In the genomic region with DNA sequence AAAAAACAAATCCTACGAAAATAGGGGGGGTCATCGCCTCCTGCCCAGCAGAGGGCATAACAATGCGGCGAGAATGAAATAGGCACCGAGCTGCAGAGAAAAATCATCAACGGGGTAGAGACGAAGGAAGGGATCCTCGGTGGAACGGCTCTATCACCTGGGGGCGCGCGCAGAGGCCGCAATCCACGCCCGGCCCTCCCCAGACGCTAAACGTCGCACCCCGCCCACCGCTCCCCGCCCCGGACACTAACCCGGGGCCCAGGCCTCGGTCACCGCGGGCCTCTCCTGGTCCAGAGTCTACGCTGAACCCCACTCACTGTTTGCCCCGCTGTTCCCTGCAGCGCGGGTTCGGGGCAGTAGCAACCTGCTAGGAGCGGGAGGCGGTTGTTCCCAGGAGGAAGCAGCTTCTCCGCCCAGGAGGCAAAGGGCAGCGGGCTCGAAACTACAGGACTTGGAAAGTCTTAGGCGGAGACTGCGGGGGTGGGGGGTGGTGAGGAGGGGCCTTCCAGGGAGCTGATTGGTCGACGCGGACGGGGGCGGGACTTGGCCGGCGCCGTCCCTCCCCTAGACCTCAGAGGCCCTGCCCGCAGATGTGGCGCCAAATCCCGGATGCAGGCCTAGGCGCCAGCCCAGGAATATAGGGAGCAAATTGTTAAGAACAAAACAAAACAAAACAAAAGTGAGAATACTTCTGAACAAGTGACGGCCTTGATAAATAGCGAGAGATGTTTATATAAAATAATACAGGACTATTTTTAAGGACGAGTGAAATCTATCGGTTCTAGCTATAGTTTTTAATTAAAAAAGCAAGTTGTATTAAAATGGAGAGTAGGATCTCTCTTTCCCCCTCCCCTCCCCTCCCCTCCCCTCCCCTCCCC, we compare ENCODE assay signal across 8 cellular contexts. TPM values are rescaled to one million over a fixed set of nuclear protein-coding genes. Genes with fewer than 3 reads are reported as not detected.
DNase-seq lines count a peak whose midpoint lies in the region; ATAC-seq and TF ChIP-seq lines count a peak whose summit lies in the region.

A gene with protein sequence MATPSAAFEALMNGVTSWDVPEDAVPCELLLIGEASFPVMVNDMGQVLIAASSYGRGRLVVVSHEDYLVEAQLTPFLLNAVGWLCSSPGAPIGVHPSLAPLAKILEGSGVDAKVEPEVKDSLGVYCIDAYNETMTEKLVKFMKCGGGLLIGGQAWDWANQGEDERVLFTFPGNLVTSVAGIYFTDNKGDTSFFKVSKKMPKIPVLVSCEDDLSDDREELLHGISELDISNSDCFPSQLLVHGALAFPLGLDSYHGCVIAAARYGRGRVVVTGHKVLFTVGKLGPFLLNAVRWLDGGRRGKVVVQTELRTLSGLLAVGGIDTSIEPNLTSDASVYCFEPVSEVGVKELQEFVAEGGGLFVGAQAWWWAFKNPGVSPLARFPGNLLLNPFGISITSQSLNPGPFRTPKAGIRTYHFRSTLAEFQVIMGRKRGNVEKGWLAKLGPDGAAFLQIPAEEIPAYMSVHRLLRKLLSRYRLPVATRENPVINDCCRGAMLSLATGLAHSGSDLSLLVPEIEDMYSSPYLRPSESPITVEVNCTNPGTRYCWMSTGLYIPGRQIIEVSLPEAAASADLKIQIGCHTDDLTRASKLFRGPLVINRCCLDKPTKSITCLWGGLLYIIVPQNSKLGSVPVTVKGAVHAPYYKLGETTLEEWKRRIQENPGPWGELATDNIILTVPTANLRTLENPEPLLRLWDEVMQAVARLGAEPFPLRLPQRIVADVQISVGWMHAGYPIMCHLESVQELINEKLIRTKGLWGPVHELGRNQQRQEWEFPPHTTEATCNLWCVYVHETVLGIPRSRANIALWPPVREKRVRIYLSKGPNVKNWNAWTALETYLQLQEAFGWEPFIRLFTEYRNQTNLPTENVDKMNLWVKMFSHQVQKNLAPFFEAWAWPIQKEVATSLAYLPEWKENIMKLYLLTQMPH (minus strand): TSS at position 467 of the 878 bp plus-strand sequence. CDS start 25,568 bp downstream, outside the sequence.

- H3K4me1 Mint-ChIP-seq in endodermal cell = peaks cover 36% of the 10 kb centered on the region

- H3K4me3 Mint-ChIP-seq in endodermal cell = peak within 1 kb of the TSS; percentile 95

- H3K27ac Mint-ChIP-seq in endodermal cell = peak within 1 kb of the TSS; percentile 98

- DNase-seq in Caki2 (ENCODE audit: low read depth) (peak; percentile 93), HT1080 (ENCODE audit: low read depth) (peak; percentile 91), NOMO-1 treated with dmso at 0.1 percent for 144 hours (lab: John Stamatoyannopoulos, UW; ENCODE audit: unreplicated experiment) (peak; percentile 42), endodermal cell (peak; percentile 98)
- DNase-seq in activated CD8-positive, alpha-beta memory T cell treated with anti-CD3 and anti-CD28 coated beads, Interleukin-2, amount 50 U/mL, for 1 hour (ENCODE audit: extremely low read depth) = peak; percentile 70
- DNase-seq in stimulated activated CD8-positive, alpha-beta memory T cell treated with anti-CD3 and anti-CD28 coated beads, Interleukin-15, amount 100 ng/mL, for 4 hours (ENCODE audit: low read depth in 2 of 2) = peak; percentile 77 to 79

- peak within 1 kb of the TSS; percentile 94 for H3K4me3 ChIP-seq in endodermal cell (ENCODE audit: low read length)
- peak within 1 kb of the TSS; percentile 82 for H3K4me3 ChIP-seq in mesodermal cell (ENCODE audit: extremely low read depth, insufficient read depth, low read length, poor library complexity, severe bottlenecking)

- H3K36me3 ChIP-seq in endodermal cell (ENCODE audit: control insufficient read depth, insufficient read depth, low read length) (peaks cover 9% of the 10 kb centered on the region), mesodermal cell (ENCODE audit: control insufficient read depth, insufficient read depth, low read length) (peaks cover 6% of the 10 kb centered on the region)

- no peaks in the 10 kb centered on the region for H3K27me3 ChIP-seq in endodermal cell (ENCODE audit: control insufficient read depth, insufficient read depth, low read length, poor library complexity, severe bottlenecking)

- peaks cover 9% of the 10 kb centered on the region for H3K9me3 ChIP-seq in endodermal cell (ENCODE audit: control insufficient read depth, low read length)
- peaks cover 4% of the 10 kb centered on the region for H3K9me3 ChIP-seq in mesodermal cell (ENCODE audit: control insufficient read depth, low read length)

- H3K27ac ChIP-seq in endodermal cell (ENCODE audit: low read depth, low read length) (peak within 1 kb of the TSS; percentile 95), mesodermal cell (ENCODE audit: low read depth, low read length, severe bottlenecking) (peak within 1 kb of the TSS; percentile 89)

- in situ Hi-C loops in Caki2 (cut with HindIII; ENCODE audit: low pct_unique_long_range_greater_than_20kb, low sequenced_read_pairs) = no loop called here

- H3K9me3 Mint-ChIP-seq in endodermal cell = no peaks in the 10 kb centered on the region

- peaks cover 1% of the 10 kb centered on the region for H3K27me3 Mint-ChIP-seq in endodermal cell (ENCODE audit: insufficient read depth)

- peak; percentile 93 for ATAC-seq in GM21360 (IDR thresholded peaks at IDR 0.05; ENCODE audit: unreplicated experiment)

- peaks cover 5% of the 10 kb centered on the region for H3K36me3 Mint-ChIP-seq in endodermal cell (ENCODE audit: low read depth)

- WGBS in endodermal cell (ENCODE audit: insufficient coverage in 1 of 2, insufficient read length in 1 of 2), 2 experiments = 1 to 2% methylated on average over 23 to 53 of the region's 54 CpGs
- WGBS in mesodermal cell (ENCODE audit: insufficient coverage in 2 of 2), 2 experiments = 0 to 1% methylated on average over 19 to 31 of the region's 54 CpGs

- H3K4me1 ChIP-seq in endodermal cell (ENCODE audit: control insufficient read depth, insufficient read depth, low read length) (peaks cover 7% of the 10 kb centered on the region), mesodermal cell (ENCODE audit: control insufficient read depth, insufficient read depth, low read length, poor library complexity, severe bottlenecking) (peaks cover 14% of the 10 kb centered on the region)

- peak; percentile 60 for TF ChIP-seq CTCF in endodermal cell (conservative IDR thresholded peaks at IDR 0.05)

- H3K9ac ChIP-seq in endodermal cell (ENCODE audit: extremely low read depth, low read length, poor library complexity, severe bottlenecking) = peak within 1 kb of the TSS; percentile 81

RNA-seq across cellular contexts. Expression of the gene that starts here (rescaled TPM):
- total RNA-seq in Caki2 (2014; rRNA removed; shearing (Covaris generic); ENCODE audit: low replicate concordance) = 24.0 and 28.7 TPM in 2 replicates
- 15.6 and 16.7 TPM in 2 replicates for total RNA-seq in HT1080 (2014; rRNA removed; shearing (Covaris generic))
- 16.8 and 29.1 TPM in 2 replicates for polyA plus RNA-seq in HT1080 (2015; cell fraction: cytosol; rRNA removed)
- polyA plus RNA-seq in HT1080 (2015; cell fraction: nucleus; rRNA removed) = 48.0 and 48.5 TPM in 2 replicates
- total RNA-seq in endodermal cell = 100 to 1,000 TPM in 1 of 2 donors, 10 to 100 TPM in 1; 67.7 to 123 TPM
- 79.2 TPM for polyA plus RNA-seq in endodermal cell (2013, experiment 1 of 2)
- 85.0 TPM for polyA plus RNA-seq in endodermal cell (2013, experiment 2 of 2)
- polyA plus RNA-seq in mesodermal cell (2013, experiment 1 of 2) = 89.8 TPM
- polyA plus RNA-seq in mesodermal cell (2013, experiment 2 of 2) = 89.2 TPM

Comparison
In these comparisons a context has a peak if more than half of its experiments do, and no peak if none do; other contexts are left out.
1. Peak in every context shown above with its lines: DNase-seq, ATAC-seq, H3K4me3 ChIP-seq and H3K27ac ChIP-seq.
2. DNase-seq: peak in every context shown above with its lines; median percentile 98 in endodermal cell; 93 in Caki2; 91 in HT1080; 78 in stimulated activated CD8-positive, alpha-beta memory T cell treated with anti-CD3 and anti-CD28 coated beads, Interleukin-15, amount 100 ng/mL, for 4 hours; 70 in activated CD8-positive, alpha-beta memory T cell treated with anti-CD3 and anti-CD28 coated beads, Interleukin-2, amount 50 U/mL, for 1 hour; 42 in NOMO-1 treated with dmso at 0.1 percent for 144 hours.